20 cellular contexts compared by ENCODE assay signal in genomic region chr13:30610311-30610710, GRCh38.
"Had no signal": no experiment of that assay in that cellular context is flagged by ENCODE, and none has a peak within 500 bp of the region (broad histone marks: within the 10 kb centered on the region; RNA-seq: fewer than 3 reads in every experiment).

No MANE protein-coding gene starts in this region.

- H3K9me3 Mint-ChIP-seq: activated CD4-positive, alpha-beta T cell treated with anti-CD3 and anti-CD28 coated beads, Interleukin-2, amount 10 ng/mL, durations not matched to agents 7 days and 5 days; effector memory CD8-positive, alpha-beta T cell; neural progenitor cell; T-helper 1 cell treated with Interleukin-12 subunit alpha and Interleukin-12 subunit beta and Interleukin-4 antibody, amounts not matched to agents 30 μg/mL and 1 μg/mL, for 36 hours had no signal

- H3K4me3 Mint-ChIP-seq: activated CD4-positive, alpha-beta T cell treated with anti-CD3 and anti-CD28 coated beads, Interleukin-2, amount 10 ng/mL, durations not matched to agents 7 days and 5 days; dendritic cell treated with granulocyte-macrophage colony-stimulating factor and Interleukin-4, amounts not matched to agents 40 ng/mL and 50 ng/mL, for 4 days; effector memory CD8-positive, alpha-beta T cell; neural progenitor cell; T-helper 1 cell treated with Interleukin-12 subunit alpha and Interleukin-12 subunit beta and Interleukin-4 antibody, amounts not matched to agents 30 μg/mL and 1 μg/mL, for 36 hours had no signal

- H3K4me3 ChIP-seq: ascending aorta, heart left ventricle, lower lobe of right lung, neural progenitor cell, transverse colon had no signal

- H3K27me3 Mint-ChIP-seq: dendritic cell treated with granulocyte-macrophage colony-stimulating factor and Interleukin-4, amounts not matched to agents 40 ng/mL and 50 ng/mL, for 4 days; effector memory CD8-positive, alpha-beta T cell had no signal

- H3K4me2 ChIP-seq: neural progenitor cell had no signal

- FAIRE-seq: bronchial epithelial cell, TTC549 had no signal

- H3K27ac Mint-ChIP-seq: activated CD4-positive, alpha-beta T cell treated with anti-CD3 and anti-CD28 coated beads, Interleukin-2, amount 10 ng/mL, durations not matched to agents 7 days and 5 days; dendritic cell treated with granulocyte-macrophage colony-stimulating factor and Interleukin-4, amounts not matched to agents 40 ng/mL and 50 ng/mL, for 4 days; effector memory CD8-positive, alpha-beta T cell; neural progenitor cell; T-helper 1 cell treated with Interleukin-12 subunit alpha and Interleukin-12 subunit beta and Interleukin-4 antibody, amounts not matched to agents 30 μg/mL and 1 μg/mL, for 36 hours had no signal

- H3K9ac ChIP-seq: neural progenitor cell, parathyroid adenoma had no signal

- ATAC-seq: effector memory CD8-positive, alpha-beta T cell; heart left ventricle; left colon; lower lobe of right lung had no signal

- DNase-seq: activated CD4-positive, alpha-beta T cell treated with anti-CD3 and anti-CD28 coated beads, Interleukin-2, amount 10 ng/mL, durations not matched to agents 7 days and 5 days; activated CD4-positive, CD25-positive, alpha-beta regulatory T cell; effector memory CD8-positive, alpha-beta T cell; foreskin melanocyte; heart left ventricle; left colon; lower lobe of right lung; midbrain; stimulated activated CD4-positive, alpha-beta T cell treated with anti-CD3 and anti-CD28 coated beads, Interleukin-2, amount 100 ng/mL, for 48 hours; stimulated activated naive CD4-positive, alpha-beta T cell; substantia nigra; transverse colon had no signal

- H3K4me1 ChIP-seq: ascending aorta, parathyroid adenoma had no signal

- H3K9me3 ChIP-seq: ascending aorta, heart left ventricle, lower lobe of right lung, transverse colon had no signal

- H3K27ac ChIP-seq: ascending aorta, epithelial cell of prostate, heart left ventricle, lower lobe of right lung, neural progenitor cell, parathyroid adenoma, transverse colon had no signal

- H3K36me3 ChIP-seq: ascending aorta, lower lobe of right lung, neural progenitor cell, transverse colon had no signal

- H3K27me3 ChIP-seq: ascending aorta, heart left ventricle, neural progenitor cell, transverse colon had no signal
